In the genomic region with DNA sequence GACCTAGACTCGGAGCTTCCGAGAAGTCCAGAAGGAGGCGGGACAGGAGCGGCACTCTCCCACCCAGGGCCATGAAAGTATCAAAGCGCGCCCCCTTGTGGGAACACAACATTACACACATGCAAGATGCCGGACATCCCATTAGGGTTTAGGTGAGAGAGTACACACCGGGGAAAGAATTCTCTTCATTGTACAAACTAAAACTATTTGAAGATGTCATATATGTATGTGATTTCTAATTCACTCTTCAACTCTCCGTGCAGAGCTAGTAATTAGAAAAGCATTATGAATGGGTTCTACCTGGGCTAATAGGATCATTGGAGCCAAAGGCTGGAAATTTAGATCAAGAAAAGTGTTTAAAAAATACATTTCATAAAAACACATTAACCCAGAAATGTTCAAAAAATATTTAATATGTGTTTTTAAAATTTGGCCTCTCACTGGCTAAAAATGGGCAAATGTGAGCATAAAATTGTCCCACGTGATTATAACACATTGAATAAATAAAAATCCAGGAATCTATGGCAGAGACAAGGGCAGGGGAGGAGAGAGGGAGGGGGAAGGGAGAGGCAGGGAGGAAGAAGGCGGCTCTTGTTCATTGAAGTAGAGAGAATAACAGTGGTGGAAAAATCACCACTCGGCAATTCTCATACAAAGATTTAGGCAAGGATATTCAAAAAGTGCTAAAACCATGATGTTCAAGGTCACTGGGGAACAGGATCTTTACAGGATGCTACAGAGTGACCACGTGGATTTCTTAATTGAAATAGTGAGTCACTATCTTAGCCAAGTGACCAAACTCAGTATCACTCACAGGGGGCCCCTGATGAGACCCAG, we compare ENCODE assay signal across 9 cellular contexts. TPM values are rescaled to one million over a fixed set of nuclear protein-coding genes. Genes with fewer than 3 reads are reported as not detected.
DNase-seq lines count a peak whose midpoint lies in the region; ATAC-seq, FAIRE-seq and TF ChIP-seq lines count a peak whose summit lies in the region.
"Had no signal": no experiment of that assay in that cellular context is flagged by ENCODE, and none has a peak within 500 bp of the region (broad histone marks: within the 10 kb centered on the region; RNA-seq: fewer than 3 reads in every experiment).

No MANE protein-coding gene starts in this region.

- intact Hi-C loops in ovary (cut with DNase I) = no loop called here

- DNase-seq in AG09319 (ENCODE audit: extremely low read depth, low read depth) (peak; percentile 5), GM13977 (ENCODE audit: low spot score) (no peak), T-helper 17 cell (no peak), fibroblast of the aortic adventitia (ENCODE audit: low read depth) (peak; percentile 61), ovary (peak; percentile 63 to 81 (median 73)), RCC 7860 (ENCODE audit: low spot score) (no peak), COR-L47 (lab: John Stamatoyannopoulos, UW) (no peak)

- no peak overlapping the region for H3K4me3 ChIP-seq in fibroblast of the aortic adventitia (ENCODE audit: low read depth, low read length)
- H3K4me3 ChIP-seq in ovary = no peak overlapping the region

- ATAC-seq in T-helper 17 cell (no peak), HG03342 (IDR thresholded peaks at IDR 0.05; ENCODE audit: unreplicated experiment) (no peak)

- peak overlapping the region; percentile 72 for H3K4me3 Mint-ChIP-seq in T-helper 17 cell
- H3K4me3 Mint-ChIP-seq: immature natural killer cell had no signal

- WGBS in ovary, 3 donors = 37 to 40% (median 40%) methylated on average over 13 of the region's 13 CpGs

- TF ChIP-seq POLR2A in ovary (IDR thresholded peaks at IDR 0.05) = no peak

- no peaks in the 10 kb centered on the region for H3K36me3 ChIP-seq in ovary

- TF ChIP-seq CTCF in AG09319 (IDR thresholded peaks at IDR 0.05; ENCODE audit: low read depth, low read length) (peak; percentile 43), GM13977 (IDR thresholded peaks at IDR 0.05; ENCODE audit: extremely low read depth, insufficient read depth, missing control alignments) (peak; percentile 29), fibroblast of the aortic adventitia (IDR thresholded peaks at IDR 0.05; ENCODE audit: insufficient read depth, low read length) (peak; percentile 56), ovary (IDR thresholded peaks at IDR 0.05) (peak in 2 of 3 donors; percentile 34 to 42)

- in situ Hi-C loops in GM13977 (cut with MboI; ENCODE audit: low pct_unique_long_range_greater_than_20kb, low sequenced_read_pairs, unreplicated experiment) = no loop called here

- FAIRE-seq in RCC 7860 (lab: Jason Lieb, UNC) = no peak

- peaks cover 12% of the 10 kb centered on the region for H3K36me3 Mint-ChIP-seq in T-helper 17 cell (ENCODE audit: low read depth)

- peak overlapping the region; percentile 77 for H3K27ac Mint-ChIP-seq in T-helper 17 cell

- no peak for TF ChIP-seq EP300 in ovary (IDR thresholded peaks at IDR 0.05)

- no peaks in the 10 kb centered on the region for H3K27me3 ChIP-seq in ovary

- H3K4me1 ChIP-seq in ovary (ENCODE audit: insufficient read depth) = no peaks in the 10 kb centered on the region

- H3K9me3 ChIP-seq in T-helper 17 cell (ENCODE audit: control insufficient read depth, low read length, poor library complexity, severe bottlenecking) = no peaks in the 10 kb centered on the region
- no peaks in the 10 kb centered on the region for H3K9me3 ChIP-seq in ovary

- H3K27me3 Mint-ChIP-seq in T-helper 17 cell = no peaks in the 10 kb centered on the region

- H3K4me1 Mint-ChIP-seq in T-helper 17 cell = peaks cover 19% of the 10 kb centered on the region

- no peak overlapping the region for H3K27ac ChIP-seq in ovary

RNA-seq across cellular contexts. Expression of gene FBXO21, which starts 38.9 kb away (rescaled TPM):
- total RNA-seq in T-helper 17 cell = 10 to 100 TPM; 61.7 to 65.5 TPM
- total RNA-seq in fibroblast of the aortic adventitia (ENCODE audit: low replicate concordance) = 41.5 and 44.8 TPM in 2 replicates
- 100 to 1,000 TPM in 6 of 7 donors, 10 to 100 TPM in 1; 86.8 to 287 (median 175) TPM for total RNA-seq in ovary
- 10 to 100 TPM; 47.8 to 61.6 TPM for polyA plus RNA-seq in ovary

RNA-seq across cellular contexts. Expression of gene TESC, which starts 52.2 kb away (rescaled TPM):
- total RNA-seq in T-helper 17 cell (10 to 100 TPM in 1 of 2 donors, 1 to 10 TPM in 1; 9.2 to 11.4 TPM), fibroblast of the aortic adventitia (ENCODE audit: low replicate concordance) (not detected in 2 replicates), ovary (10 to 100 TPM in 1 of 7 donors, 1 to 10 TPM in 6; 1.4 to 15.0 (median 5.8) TPM)
- 1 to 10 TPM; 4.3 to 8.0 TPM for polyA plus RNA-seq in ovary

Comparison
In these comparisons a context has a peak if more than half of its experiments do, and no peak if none do; other contexts are left out.
1. DNase-seq: peak in AG09319 (single experiment), fibroblast of the aortic adventitia (single experiment) and ovary (5 of 5); none in GM13977 (single experiment), T-helper 17 cell (0 of 3), RCC 7860 (single experiment) and COR-L47 (single experiment).
2. Peak in every context shown above with its lines, with median percentiles within 50 percentile points of each other: CTCF ChIP-seq.